Comparison of ENCODE assay signal across 27 cellular contexts in genomic region chr13:28728642-28729041, GRCh38.
"Had no signal": no experiment of that assay in that cellular context is flagged by ENCODE, and none has a peak within 500 bp of the region (broad histone marks: within the 10 kb centered on the region; RNA-seq: fewer than 3 reads in every experiment).

No MANE protein-coding gene starts in this region.

- H3K27me3 ChIP-seq: ovary, right atrium auricular region, spleen, suprapubic skin, upper lobe of right lung had no signal

- H3K4me1 ChIP-seq: lower lobe of right lung, right atrium auricular region, spleen, suprapubic skin, tibial artery, upper lobe of right lung had no signal

- H3K9me3 ChIP-seq: lower lobe of right lung, ovary, right atrium auricular region, spleen, suprapubic skin, thoracic aorta, tibial artery, upper lobe of right lung had no signal

- DNase-seq: hippocampal formation; kidney glomerular epithelial cell; left cardiac atrium; lower lobe of right lung; mammary epithelial cell; mesenchymal stem cell; naive B cell; natural killer cell; nephron progenitor cell; ovary; spleen; stimulated activated CD4-positive, alpha-beta T cell treated with anti-CD3 and anti-CD28 coated beads, Interleukin-4, amount 100 ng/mL, for 24 hours; stimulated activated naive CD4-positive, alpha-beta T cell; tibial artery; trophoblast cell; upper lobe of right lung had no signal

- H3K4me3 Mint-ChIP-seq: mesothelial cell of epicardium; naive B cell; natural killer cell; nephron progenitor cell; stimulated activated effector memory CD8-positive, alpha-beta T cell treated with anti-CD3 and anti-CD28 coated beads, Interleukin-12 subunit alpha, Interleukin-12 subunit beta, amount 100 ng/mL, for 72 hours; stimulated activated naive CD8-positive, alpha-beta T cell treated with anti-CD3 and anti-CD28 coated beads, Interleukin-15, Interleukin-2, amounts not matched to agents 100 ng/mL and 50 ng/mL, for 24 hours had no signal

- H3K4me1 Mint-ChIP-seq: naive B cell; natural killer cell; stimulated activated effector memory CD8-positive, alpha-beta T cell treated with anti-CD3 and anti-CD28 coated beads, Interleukin-12 subunit alpha, Interleukin-12 subunit beta, amount 100 ng/mL, for 72 hours had no signal

- FAIRE-seq: keratinocyte, urothelium cell line had no signal

- H3K36me3 Mint-ChIP-seq: mesothelial cell of epicardium; natural killer cell; stimulated activated effector memory CD8-positive, alpha-beta T cell treated with anti-CD3 and anti-CD28 coated beads, Interleukin-12 subunit alpha, Interleukin-12 subunit beta, amount 100 ng/mL, for 72 hours had no signal

- H3K27ac Mint-ChIP-seq: mesothelial cell of epicardium; natural killer cell; nephron progenitor cell; progenitor cell of endocrine pancreas; stimulated activated effector memory CD8-positive, alpha-beta T cell treated with anti-CD3 and anti-CD28 coated beads, Interleukin-12 subunit alpha, Interleukin-12 subunit beta, amount 100 ng/mL, for 72 hours; stimulated activated naive CD8-positive, alpha-beta T cell treated with anti-CD3 and anti-CD28 coated beads, Interleukin-15, Interleukin-2, amounts not matched to agents 100 ng/mL and 50 ng/mL, for 24 hours had no signal

- ATAC-seq: left cardiac atrium; lower lobe of right lung; natural killer cell; sciatic nerve; stimulated activated effector memory CD8-positive, alpha-beta T cell treated with anti-CD3 and anti-CD28 coated beads, Interleukin-12 subunit alpha, Interleukin-12 subunit beta, amount 100 ng/mL, for 72 hours; upper lobe of right lung had no signal

- H3K27ac ChIP-seq: lower lobe of right lung, ovary, right atrium auricular region, skin epidermis, spleen, suprapubic skin, thoracic aorta, tibial artery, upper lobe of right lung had no signal

- H3K36me3 ChIP-seq: lower lobe of right lung, ovary, right atrium auricular region, spleen, suprapubic skin, thoracic aorta, tibial artery, upper lobe of right lung had no signal

- H3K9me3 Mint-ChIP-seq: mesothelial cell of epicardium; naive B cell; natural killer cell; nephron progenitor cell; stimulated activated effector memory CD8-positive, alpha-beta T cell treated with anti-CD3 and anti-CD28 coated beads, Interleukin-12 subunit alpha, Interleukin-12 subunit beta, amount 100 ng/mL, for 72 hours; stimulated activated naive CD8-positive, alpha-beta T cell treated with anti-CD3 and anti-CD28 coated beads, Interleukin-15, Interleukin-2, amounts not matched to agents 100 ng/mL and 50 ng/mL, for 24 hours had no signal

- H3K4me3 ChIP-seq: lower lobe of right lung, ovary, right atrium auricular region, skin epidermis, spleen, suprapubic skin, thoracic aorta, tibial artery, upper lobe of right lung had no signal
